ENCODE assay signal across 29 cellular contexts in genomic region chr9:27450752-27451151, GRCh38.
"Had no signal": no experiment of that assay in that cellular context is flagged by ENCODE, and none has a peak within 500 bp of the region (broad histone marks: within the 10 kb centered on the region; RNA-seq: fewer than 3 reads in every experiment).

No MANE protein-coding gene starts in this region.

- H3K27ac Mint-ChIP-seq: activated naive CD4-positive, alpha-beta T cell treated with anti-CD3 and anti-CD28 coated beads for 36 hours; natural killer cell; stimulated activated effector memory CD8-positive, alpha-beta T cell treated with anti-CD3 and anti-CD28 coated beads, Interleukin-12 subunit alpha, Interleukin-12 subunit beta, amount 100 ng/mL, for 72 hours; stimulated activated naive CD8-positive, alpha-beta T cell treated with anti-CD3 and anti-CD28 coated beads, Interleukin-15, amount 100 ng/mL, for 72 hours; T-helper 2 cell treated with Interferon-gamma antibody and Interleukin-4, amounts not matched to agents 5 μg/mL and 100 μg/mL, for 36 hours had no signal

- H3K36me3 Mint-ChIP-seq: natural killer cell; stimulated activated effector memory CD8-positive, alpha-beta T cell treated with anti-CD3 and anti-CD28 coated beads, Interleukin-12 subunit alpha, Interleukin-12 subunit beta, amount 100 ng/mL, for 72 hours had no signal

- DNase-seq: activated CD4-positive, alpha-beta T cell treated with anti-CD3 and anti-CD28 coated beads for 4 hours; activated CD4-positive, alpha-beta T cell treated with anti-CD3 and anti-CD28 coated beads, Interleukin-2, amount 50 U/mL, for 4 hours; activated CD4-positive, CD25-positive, alpha-beta regulatory T cell; activated CD8-positive, alpha-beta memory T cell treated with anti-CD3 and anti-CD28 coated beads for 24 hours; activated effector memory CD4-positive, alpha-beta T cell treated with Interleukin-2 at 50 U/mL for 16 hours; activated naive CD4-positive, alpha-beta T cell treated with anti-CD3 and anti-CD28 coated beads for 36 hours; amniotic stem cell; effector CD4-positive, alpha-beta T cell; gastrocnemius medialis; glutamatergic neuron; left lung; lower lobe of right lung; mesenchymal stem cell; natural killer cell; ovary; retina; stimulated activated CD4-positive, alpha-beta T cell treated with anti-CD3 and anti-CD28 coated beads, Interleukin-12 subunit alpha, Interleukin-12 subunit beta, amount 100 ng/mL, for 4 hours; stimulated activated CD4-positive, alpha-beta T cell treated with anti-CD3 and anti-CD28 coated beads, Interleukin-4, amount 100 ng/mL, for 24 hours; stimulated activated naive CD8-positive, alpha-beta T cell treated with anti-CD3 and anti-CD28 coated beads, Interleukin-15, amount 100 ng/mL, for 72 hours; T-helper 1 cell; tibial artery had no signal

- H3K27me3 Mint-ChIP-seq: central memory CD8-positive, alpha-beta T cell; dendritic cell treated with granulocyte-macrophage colony-stimulating factor and Interleukin-4, amounts not matched to agents 40 ng/mL and 50 ng/mL, for 4 days; progenitor cell of endocrine pancreas; stimulated activated naive CD8-positive, alpha-beta T cell treated with anti-CD3 and anti-CD28 coated beads, Interleukin-15, amount 100 ng/mL, for 72 hours had no signal

- H3K27me3 ChIP-seq: breast epithelium, gastrocnemius medialis, left lung, ovary, tibial artery had no signal

- ATAC-seq: gastrocnemius medialis; left lung; lower lobe of right lung; natural killer cell; sciatic nerve; stimulated activated effector memory CD8-positive, alpha-beta T cell treated with anti-CD3 and anti-CD28 coated beads, Interleukin-12 subunit alpha, Interleukin-12 subunit beta, amount 100 ng/mL, for 72 hours; stimulated activated naive CD8-positive, alpha-beta T cell treated with anti-CD3 and anti-CD28 coated beads, Interleukin-15, amount 100 ng/mL, for 72 hours had no signal

- H3K4me1 ChIP-seq: breast epithelium, gastrocnemius medialis, left lung, lower lobe of right lung had no signal

- H3K27ac ChIP-seq: epithelial cell of prostate, gastrocnemius medialis, left lung, lower lobe of right lung, ovary, tibial artery had no signal

- H3K4me1 Mint-ChIP-seq: central memory CD8-positive, alpha-beta T cell; natural killer cell; stimulated activated effector memory CD8-positive, alpha-beta T cell treated with anti-CD3 and anti-CD28 coated beads, Interleukin-12 subunit alpha, Interleukin-12 subunit beta, amount 100 ng/mL, for 72 hours; stimulated activated naive CD8-positive, alpha-beta T cell treated with anti-CD3 and anti-CD28 coated beads, Interleukin-15, amount 100 ng/mL, for 72 hours had no signal

- H3K4me3 Mint-ChIP-seq: activated naive CD4-positive, alpha-beta T cell treated with anti-CD3 and anti-CD28 coated beads for 36 hours; central memory CD8-positive, alpha-beta T cell; dendritic cell treated with granulocyte-macrophage colony-stimulating factor and Interleukin-4, amounts not matched to agents 40 ng/mL and 50 ng/mL, for 4 days; natural killer cell; stimulated activated effector memory CD8-positive, alpha-beta T cell treated with anti-CD3 and anti-CD28 coated beads, Interleukin-12 subunit alpha, Interleukin-12 subunit beta, amount 100 ng/mL, for 72 hours; stimulated activated naive CD8-positive, alpha-beta T cell treated with anti-CD3 and anti-CD28 coated beads, Interleukin-15, amount 100 ng/mL, for 72 hours; T-helper 2 cell treated with Interferon-gamma antibody and Interleukin-4, amounts not matched to agents 5 μg/mL and 100 μg/mL, for 36 hours had no signal

- H3K9me3 Mint-ChIP-seq: central memory CD8-positive, alpha-beta T cell; dendritic cell treated with granulocyte-macrophage colony-stimulating factor and Interleukin-4, amounts not matched to agents 40 ng/mL and 50 ng/mL, for 4 days; stimulated activated effector memory CD8-positive, alpha-beta T cell treated with anti-CD3 and anti-CD28 coated beads, Interleukin-12 subunit alpha, Interleukin-12 subunit beta, amount 100 ng/mL, for 72 hours; T-helper 2 cell treated with Interferon-gamma antibody and Interleukin-4, amounts not matched to agents 5 μg/mL and 100 μg/mL, for 36 hours had no signal
